12 cellular contexts compared by ENCODE assay signal in genomic region chr11:63608353-63609345, GRCh38. TPM values are rescaled to one million over a fixed set of nuclear protein-coding genes. Genes with fewer than 3 reads are reported as not detected.
DNase-seq lines count a peak whose midpoint lies in the region; ATAC-seq and TF ChIP-seq lines count a peak whose summit lies in the region.
"Had no signal": no experiment of that assay in that cellular context is flagged by ENCODE, and none has a peak within 500 bp of the region (broad histone marks: within the 10 kb centered on the region; RNA-seq: fewer than 3 reads in every experiment).

No MANE protein-coding gene starts in this region.

- H3K4me3 ChIP-seq in epithelial cell of proximal tubule (ENCODE audit: low read depth, low read length) = peak overlapping the region; percentile 18

- no peak for TF ChIP-seq CTCF in epithelial cell of proximal tubule (conservative IDR thresholded peaks at IDR 0.05; ENCODE audit: low read depth, low read length)

- no peak for ATAC-seq in HG03175 (IDR thresholded peaks at IDR 0.05; ENCODE audit: unreplicated experiment)
- ATAC-seq in HG03135 (IDR thresholded peaks at IDR 0.05; ENCODE audit: unreplicated experiment) = no peak

- DNase-seq in AG20443 (ENCODE audit: low spot score) (peak; percentile 67), RPMI7951 (ENCODE audit: low read depth) (peak; percentile 17), epithelial cell of proximal tubule (ENCODE audit: low read depth) (peak; percentile 59), posterior vena cava (ENCODE audit: low spot score) (peak; percentile 16), NCI-H345 treated with DMSO at 0.1 percent for 48 hours (lab: John Stamatoyannopoulos, UW; ENCODE audit: unreplicated experiment) (no peak), amniotic stem cell (lab: John Stamatoyannopoulos, UW) (no peak)
- DNase-seq: CD8-positive, alpha-beta memory T cell; effector CD8-positive, alpha-beta T cell; SHP77 had no signal

- intact Hi-C loops in posterior vena cava (cut with DNase I) = no loop called here

RNA-seq across cellular contexts. Expression of gene PLAAT3, which starts 5.6 kb away (rescaled TPM):
- total RNA-seq in RPMI7951 (2014; rRNA removed; shearing (Covaris generic)) = 7.3 and 8.8 TPM in 2 replicates
- total RNA-seq in epithelial cell of proximal tubule = 68.2 and 95.4 TPM in 2 replicates
- 10 to 100 TPM; 31.8 to 42.4 TPM for total RNA-seq in posterior vena cava

RNA-seq across cellular contexts. Expression of gene PLAAT2, which starts 45.5 kb away (rescaled TPM):
- total RNA-seq in RPMI7951 (2014; rRNA removed; shearing (Covaris generic)) = not detected in 2 replicates
- total RNA-seq in epithelial cell of proximal tubule = 0.29 TPM in 1 of 2 replicates, not detected in the other
- total RNA-seq in posterior vena cava = not detected
- total RNA-seq: mononuclear cell had no signal

Comparison
In these comparisons a context has a peak if more than half of its experiments do, and no peak if none do; other contexts are left out.
1. DNase-seq: peak in AG20443 (single experiment), RPMI7951 (single experiment), epithelial cell of proximal tubule (single experiment) and posterior vena cava (single experiment); none in NCI-H345 treated with DMSO at 0.1 percent for 48 hours (single experiment) and amniotic stem cell (single experiment).